17 cellular contexts compared by ENCODE assay signal in genomic region chr22:42347281-42347824, GRCh38.
A peak's percentile ranks its signal among the peaks of the same experiment; 100 is the strongest.
DNase-seq lines count a peak whose midpoint lies in the region; ATAC-seq and TF ChIP-seq lines count a peak whose summit lies in the region.
"Had no signal": no experiment of that assay in that cellular context is flagged by ENCODE, and none has a peak within 500 bp of the region (broad histone marks: within the 10 kb centered on the region; RNA-seq: fewer than 3 reads in every experiment).

No MANE protein-coding gene starts in this region.

- H3K79me1 ChIP-seq in mesendoderm (ENCODE audit: low read length) = no peaks in the 10 kb centered on the region

- TF ChIP-seq EP300 in sigmoid colon (IDR thresholded peaks at IDR 0.05) = no peak

- intact Hi-C loops in sigmoid colon (cut with DNase I) = no loop called here

- WGBS in mesendoderm (ENCODE audit: extremely low coverage, insufficient coverage, low lambda C conversion rate) = no CpG with 5 or more reads among the region's 27 CpGs
- 71 to 81% methylated on average over 27 of the region's 27 CpGs for WGBS in sigmoid colon, 2 donors

- no peak overlapping the region for H2BK15ac ChIP-seq in mesendoderm (replicated peaks; ENCODE audit: low read depth)

- H4K20me1 ChIP-seq in BLaER1 treated with 17β-estradiol and CSF1 and Interleukin-3, amounts not matched to agents 10 nM and 100 nM = peaks cover 0 to 23% (median 0%) of the 10 kb centered on the region in 11 experiments; a peak in 3 of 22 replicates

- no peak overlapping the region for H2AK5ac ChIP-seq in mesendoderm (ENCODE audit: low read length)

- no peak for DNase-seq in SK-N-MC (ENCODE audit: low read depth, low spot score)
- DNase-seq in mesendoderm = no peak
- DNase-seq in sigmoid colon = no peak
- no peak for DNase-seq in Ammon's horn (ENCODE audit: low spot score)
- no peak for DNase-seq in MG63
- DNase-seq: gastrocnemius medialis; Kasumi-1; NCI-H1092 treated with DMSO at 0.1 percent for 48 hours; NCI-H774; stimulated activated CD4-positive, alpha-beta T cell treated with anti-CD3 and anti-CD28 coated beads, Interleukin-12 subunit alpha, Interleukin-12 subunit beta, amount 100 ng/mL, for 4 hours; stimulated activated CD8-positive, alpha-beta memory T cell treated with anti-CD3 and anti-CD28 coated beads, Interleukin-4, amount 100 ng/mL, for 48 hours; T-helper 9 cell had no signal

- peak overlapping the region in 3 of 11 experiments; percentile 13 to 47 (median 13); a peak in 3 of 22 replicates for H3K9ac ChIP-seq in BLaER1 treated with 17β-estradiol and CSF1 and Interleukin-3, amounts not matched to agents 10 nM and 100 nM
- H3K9ac ChIP-seq in HUES6 (ENCODE audit: low read length) (no peak overlapping the region), SK-N-MC (ENCODE audit: insufficient read length) (no peak overlapping the region), mesendoderm (ENCODE audit: low read length) (no peak overlapping the region)

- peak overlapping the region in 9 of 11 experiments; percentile 22 to 74 (median 54); a peak in 16 of 22 replicates for H3K4me2 ChIP-seq in BLaER1 treated with 17β-estradiol and CSF1 and Interleukin-3, amounts not matched to agents 10 nM and 100 nM
- no peak overlapping the region for H3K4me2 ChIP-seq in mesendoderm (ENCODE audit: low read length)

- no peak overlapping the region for H3K23ac ChIP-seq in mesendoderm (ENCODE audit: low read length)

- no peak overlapping the region for H4K5ac ChIP-seq in mesendoderm (ENCODE audit: low read length)

- no peak overlapping the region for H3K4ac ChIP-seq in mesendoderm (ENCODE audit: low read depth, low read length)

- H3K79me2 ChIP-seq in mesendoderm (ENCODE audit: control insufficient read depth, insufficient read depth, low read length) = no peaks in the 10 kb centered on the region

- no peak for ATAC-seq in GM19395 (IDR thresholded peaks at IDR 0.05; ENCODE audit: unreplicated experiment)
- ATAC-seq: activated T-helper 17 cell treated with anti-CD3 and anti-CD28 coated beads, Interleukin-2, amount 50 U/mL, for 72 hours; gastrocnemius medialis; Panc1 had no signal

- H3K9me3 ChIP-seq in BLaER1 treated with 17β-estradiol and CSF1 and Interleukin-3, amounts not matched to agents 10 nM and 100 nM (replicated peaks in 1 of 11) = 0 out of 22 replicates have a peak, but pooled peaks cover 0 to 5% (median 0%) of the 10 kb centered on the region in 11 experiments
- H3K9me3 ChIP-seq in HUES6 (ENCODE audit: control insufficient read depth, insufficient read depth, low read depth, low read length) (no peaks in the 10 kb centered on the region), SK-N-MC (ENCODE audit: low read depth, low read length) (no peaks in the 10 kb centered on the region), sigmoid colon (no peaks in the 10 kb centered on the region), MG63 (no peaks in the 10 kb centered on the region)
- H3K9me3 ChIP-seq: gastrocnemius medialis had no signal

- peaks cover 0 to 34% (median 0%) of the 10 kb centered on the region in 11 experiments; a peak in 8 of 22 replicates for H3K27me3 ChIP-seq in BLaER1 treated with 17β-estradiol and CSF1 and Interleukin-3, amounts not matched to agents 10 nM and 100 nM
- H3K27me3 ChIP-seq in HUES6 (ENCODE audit: control insufficient read depth, insufficient read depth, low read length) (peaks cover 6% of the 10 kb centered on the region; the same call in 1 of the 2 replicates), mesendoderm (ENCODE audit: insufficient read depth, low read length, poor library complexity) (no peaks in the 10 kb centered on the region), sigmoid colon (no peaks in the 10 kb centered on the region), MG63 (no peaks in the 10 kb centered on the region)
- H3K27me3 ChIP-seq: gastrocnemius medialis had no signal

- no peak for TF ChIP-seq POLR2A in sigmoid colon (IDR thresholded peaks at IDR 0.05)

- no peak overlapping the region for H3K18ac ChIP-seq in mesendoderm (ENCODE audit: low read length)

- H3K4me3 ChIP-seq in BLaER1 treated with 17β-estradiol and CSF1 and Interleukin-3, amounts not matched to agents 10 nM and 100 nM = no peak overlapping the region
- H3K4me3 ChIP-seq in HUES6 (ENCODE audit: low read depth, low read length) (peak overlapping the region; percentile 22; the same call in 1 of the 2 replicates), SK-N-MC (peak overlapping the region; percentile 55), mesendoderm (ENCODE audit: low read length) (no peak overlapping the region), sigmoid colon (no peak overlapping the region), MG63 (no peak overlapping the region)
- H3K4me3 ChIP-seq: gastrocnemius medialis had no signal

- no peak overlapping the region for H2BK5ac ChIP-seq in mesendoderm (ENCODE audit: low read length)

- H4K8ac ChIP-seq in mesendoderm (ENCODE audit: low read depth, low read length) = no peak overlapping the region

- H3K56ac ChIP-seq in mesendoderm (ENCODE audit: low read length) = peak overlapping the region; percentile 50

- H3K36me3 ChIP-seq in BLaER1 treated with 17β-estradiol and CSF1 and Interleukin-3, amounts not matched to agents 10 nM and 100 nM = no peaks in the 10 kb centered on the region
- no peaks in the 10 kb centered on the region for H3K36me3 ChIP-seq in HUES6 (ENCODE audit: control insufficient read depth, insufficient read depth, low read length)
- H3K36me3 ChIP-seq in SK-N-MC (ENCODE audit: insufficient read depth, low read length) = no peaks in the 10 kb centered on the region
- H3K36me3 ChIP-seq in mesendoderm (ENCODE audit: control insufficient read depth, insufficient read depth, low read length) = no peaks in the 10 kb centered on the region
- H3K36me3 ChIP-seq in sigmoid colon = no peaks in the 10 kb centered on the region
- no peaks in the 10 kb centered on the region for H3K36me3 ChIP-seq in MG63
- H3K36me3 ChIP-seq: gastrocnemius medialis had no signal

- H3K4me1 ChIP-seq in BLaER1 treated with 17β-estradiol and CSF1 and Interleukin-3, amounts not matched to agents 10 nM and 100 nM = peaks cover 0 to 39% (median 22%) of the 10 kb centered on the region in 10 experiments; a peak in 13 of 20 replicates
- H3K4me1 ChIP-seq in HUES6 (ENCODE audit: control insufficient read depth, insufficient read depth, low read length) = peaks cover 36% of the 10 kb centered on the region; the same call in 1 of the 2 replicates
- peaks cover 2% of the 10 kb centered on the region for H3K4me1 ChIP-seq in mesendoderm (ENCODE audit: control insufficient read depth, low read depth, low read length)
- peaks cover 0 to 22% (median 20%) of the 10 kb centered on the region in 4 donors for H3K4me1 ChIP-seq in sigmoid colon

- no peak overlapping the region for H2BK120ac ChIP-seq in mesendoderm (ENCODE audit: low read depth, low read length)

- no peak overlapping the region for H3K27ac ChIP-seq in BLaER1 treated with 17β-estradiol and CSF1 and Interleukin-3, amounts not matched to agents 10 nM and 100 nM
- no peak overlapping the region for H3K27ac ChIP-seq in HUES6 (ENCODE audit: low read depth, low read length)
- H3K27ac ChIP-seq in SK-N-MC = peak overlapping the region; percentile 90
- H3K27ac ChIP-seq in mesendoderm (ENCODE audit: low read depth, low read length) = no peak overlapping the region
- no peak overlapping the region for H3K27ac ChIP-seq in sigmoid colon
- H3K27ac ChIP-seq: gastrocnemius medialis had no signal

- TF ChIP-seq CTCF in sigmoid colon (IDR thresholded peaks at IDR 0.05) = no peak

Comparison
In these comparisons a context has a peak if more than half of its experiments do, and no peak if none do; other contexts are left out.
1. H3K4me3 ChIP-seq: peak in HUES6 (single experiment) and SK-N-MC (single experiment); none in BLaER1 treated with 17β-estradiol and CSF1 and Interleukin-3, amounts not matched to agents 10 nM and 100 nM (0 of 10), mesendoderm (single experiment), sigmoid colon (0 of 4) and MG63 (single experiment).